20 cellular contexts compared by ENCODE assay signal in genomic region chr11:114156131-114156581, GRCh38.
A peak's percentile ranks its signal among the peaks of the same experiment; 100 is the strongest.
DNase-seq lines count a peak whose midpoint lies in the region; ATAC-seq and TF ChIP-seq lines count a peak whose summit lies in the region.
"Had no signal": no experiment of that assay in that cellular context is flagged by ENCODE, and none has a peak within 500 bp of the region (broad histone marks: within the 10 kb centered on the region; RNA-seq: fewer than 3 reads in every experiment).

No MANE protein-coding gene starts in this region.

- 96% methylated on average over 13 of the region's 13 CpGs for WGBS in right cardiac atrium
- 93% methylated on average over 12 to 13 of the region's 13 CpGs for WGBS in endodermal cell (ENCODE audit: insufficient coverage in 1 of 2, insufficient read length in 1 of 2), 2 experiments

- H3K4me1 ChIP-seq in right cardiac atrium (ENCODE audit: control insufficient read depth, insufficient read depth, low read length) = peaks cover 75% of the 10 kb centered on the region
- peaks cover 87 to 99% (median 94%) of the 10 kb centered on the region in 3 donors for H3K4me1 ChIP-seq in skeletal muscle tissue (ENCODE audit: control insufficient read depth in 3 of 3, insufficient read depth in 3 of 3, low read length in 3 of 3)
- H3K4me1 ChIP-seq in endodermal cell (ENCODE audit: control insufficient read depth, insufficient read depth, low read length) = no peaks in the 10 kb centered on the region

- peak overlapping the region in 1 of 3 donors; percentile 46 for H3K9ac ChIP-seq in skeletal muscle tissue (ENCODE audit: low read depth in 1 of 3, low read length in 3 of 3)
- no peak overlapping the region for H3K9ac ChIP-seq in endodermal cell (ENCODE audit: extremely low read depth, low read length, poor library complexity, severe bottlenecking)

- H3K36me3 Mint-ChIP-seq in natural killer cell (no peaks in the 10 kb centered on the region), endodermal cell (ENCODE audit: low read depth) (no peaks in the 10 kb centered on the region)
- H3K36me3 Mint-ChIP-seq in natural killer cell treated with Interleukin-12 subunit alpha and Interleukin-12 subunit beta and Interleukin-15 and Interleukin-18, amount 100 ng/mL, for 72 hours = no peaks in the 10 kb centered on the region
- peaks cover 13% of the 10 kb centered on the region for H3K36me3 Mint-ChIP-seq in T-helper 2 cell treated with Interferon-gamma antibody and Interleukin-4, amounts not matched to agents 5 μg/mL and 100 μg/mL, for 36 hours (ENCODE audit: low read depth)
- H3K36me3 Mint-ChIP-seq: CD8-positive, alpha-beta T cell had no signal

- H3K27ac Mint-ChIP-seq in natural killer cell (peak overlapping the region; percentile 54 to 85), endodermal cell (no peak overlapping the region)
- H3K27ac Mint-ChIP-seq in natural killer cell treated with Interleukin-12 subunit alpha and Interleukin-12 subunit beta and Interleukin-15 and Interleukin-18, amount 100 ng/mL, for 72 hours = no peak overlapping the region
- no peak overlapping the region for H3K27ac Mint-ChIP-seq in T-helper 2 cell treated with Interferon-gamma antibody and Interleukin-4, amounts not matched to agents 5 μg/mL and 100 μg/mL, for 36 hours
- H3K27ac Mint-ChIP-seq: activated CD4-positive, alpha-beta T cell treated with anti-CD3 and anti-CD28 coated beads, Interleukin-2, amount 10 ng/mL, durations not matched to agents 24 days and 14 days had no signal

- no peaks in the 10 kb centered on the region for H3K9me3 ChIP-seq in right cardiac atrium (ENCODE audit: control insufficient read depth, low read length)
- H3K9me3 ChIP-seq in skeletal muscle tissue (ENCODE audit: control insufficient read depth in 3 of 3, low read length in 3 of 3) = no peaks in the 10 kb centered on the region
- H3K9me3 ChIP-seq in endodermal cell (ENCODE audit: control insufficient read depth, low read length) = no peaks in the 10 kb centered on the region

- H3K36me3 ChIP-seq in skeletal muscle tissue (ENCODE audit: control insufficient read depth in 3 of 3, insufficient read depth in 3 of 3, low read length in 3 of 3) (peaks cover 12 to 17% (median 12%) of the 10 kb centered on the region in 3 donors), endodermal cell (ENCODE audit: control insufficient read depth, insufficient read depth, low read length) (no peaks in the 10 kb centered on the region)

- H3K27me3 Mint-ChIP-seq in natural killer cell (ENCODE audit: low read depth in 2 of 2) (no peaks in the 10 kb centered on the region), endodermal cell (ENCODE audit: insufficient read depth) (peaks cover 30% of the 10 kb centered on the region)
- no peaks in the 10 kb centered on the region for H3K27me3 Mint-ChIP-seq in natural killer cell treated with Interleukin-12 subunit alpha and Interleukin-12 subunit beta and Interleukin-15 and Interleukin-18, amount 100 ng/mL, for 72 hours
- H3K27me3 Mint-ChIP-seq in T-helper 2 cell treated with Interferon-gamma antibody and Interleukin-4, amounts not matched to agents 5 μg/mL and 100 μg/mL, for 36 hours (ENCODE audit: low read depth) = no peaks in the 10 kb centered on the region

- H3K4me3 ChIP-seq in right cardiac atrium (ENCODE audit: low read length) (no peak overlapping the region), skeletal muscle tissue (ENCODE audit: low read length in 3 of 3) (no peak overlapping the region), endodermal cell (ENCODE audit: low read length) (no peak overlapping the region)
- H3K4me3 ChIP-seq: skin epidermis had no signal

- peaks cover 94 to 99% of the 10 kb centered on the region in 2 donors for H3K4me1 Mint-ChIP-seq in natural killer cell
- peaks cover 65 to 76% of the 10 kb centered on the region in 2 donors for H3K4me1 Mint-ChIP-seq in natural killer cell treated with Interleukin-12 subunit alpha and Interleukin-12 subunit beta and Interleukin-15 and Interleukin-18, amount 100 ng/mL, for 72 hours (ENCODE audit: low read depth in 2 of 2)
- peaks cover 13% of the 10 kb centered on the region for H3K4me1 Mint-ChIP-seq in endodermal cell
- H3K4me1 Mint-ChIP-seq in T-helper 2 cell treated with Interferon-gamma antibody and Interleukin-4, amounts not matched to agents 5 μg/mL and 100 μg/mL, for 36 hours (ENCODE audit: low read depth) = peaks cover 58% of the 10 kb centered on the region

- H3K27me3 ChIP-seq in right cardiac atrium (ENCODE audit: control insufficient read depth, insufficient read depth) (no peaks in the 10 kb centered on the region), skeletal muscle tissue (ENCODE audit: control insufficient read depth in 3 of 3, insufficient read depth in 3 of 3, low read length in 3 of 3) (no peaks in the 10 kb centered on the region), endodermal cell (ENCODE audit: control insufficient read depth, insufficient read depth, low read length, poor library complexity, severe bottlenecking) (no peaks in the 10 kb centered on the region)

- no peak for TF ChIP-seq CTCF in natural killer cell (IDR thresholded peaks at IDR 0.05)
- TF ChIP-seq CTCF in endodermal cell (conservative IDR thresholded peaks at IDR 0.05) = no peak

- DNase-seq in natural killer cell = no peak
- DNase-seq in natural killer cell treated with Interleukin-12 subunit alpha and Interleukin-12 subunit beta and Interleukin-15 and Interleukin-18, amount 100 ng/mL, for 72 hours (ENCODE audit: low spot score) = no peak
- DNase-seq in right cardiac atrium = peak in 1 of 3 donors; percentile 42
- no peak for DNase-seq in endodermal cell
- no peak for DNase-seq in T-helper 2 cell treated with Interferon-gamma antibody and Interleukin-4, amounts not matched to agents 5 μg/mL and 100 μg/mL, for 36 hours (ENCODE audit: low spot score)
- DNase-seq: activated CD4-positive, alpha-beta T cell treated with anti-CD3 and anti-CD28 coated beads, Interleukin-2, amount 10 ng/mL, durations not matched to agents 24 days and 14 days; activated effector memory CD4-positive, alpha-beta T cell treated with anti-CD3 and anti-CD28 coated beads, Interleukin-2, amount 50 U/mL, for 16 hours; amniotic stem cell; CD8-positive, alpha-beta T cell; cerebellar nuclear complex; H7; NCI-H1436; NCI-H226; NK-92 treated with Interleukin-12 subunit alpha and Interleukin-12 subunit beta, amount 100 ng/mL, for 24 hours; stimulated activated CD4-positive, alpha-beta T cell treated with anti-CD3 and anti-CD28 coated beads, Interleukin-4, amount 100 ng/mL, for 1 hour had no signal

- H3K4me3 Mint-ChIP-seq in natural killer cell (no peak overlapping the region), endodermal cell (no peak overlapping the region)
- H3K4me3 Mint-ChIP-seq in natural killer cell treated with Interleukin-12 subunit alpha and Interleukin-12 subunit beta and Interleukin-15 and Interleukin-18, amount 100 ng/mL, for 72 hours = no peak overlapping the region
- no peak overlapping the region for H3K4me3 Mint-ChIP-seq in T-helper 2 cell treated with Interferon-gamma antibody and Interleukin-4, amounts not matched to agents 5 μg/mL and 100 μg/mL, for 36 hours
- H3K4me3 Mint-ChIP-seq: activated CD4-positive, alpha-beta T cell treated with anti-CD3 and anti-CD28 coated beads, Interleukin-2, amount 10 ng/mL, durations not matched to agents 24 days and 14 days; CD8-positive, alpha-beta T cell had no signal

- peak overlapping the region; percentile 71 for H3K27ac ChIP-seq in right cardiac atrium (ENCODE audit: low read length)
- peak overlapping the region; percentile 99 for H3K27ac ChIP-seq in skeletal muscle tissue (ENCODE audit: low read depth, low read length)
- no peak overlapping the region for H3K27ac ChIP-seq in endodermal cell (ENCODE audit: low read depth, low read length)

- intact Hi-C loops in natural killer cell (cut with micrococcal nuclease) (no loop called here), right cardiac atrium (cut with DNase I) (no loop called here)

- no peak for ATAC-seq in natural killer cell
- ATAC-seq in natural killer cell treated with Interleukin-12 subunit alpha and Interleukin-12 subunit beta and Interleukin-15 and Interleukin-18, amount 100 ng/mL, for 72 hours = no peak
- ATAC-seq in right cardiac atrium = no peak
- no peak for ATAC-seq in GM18498 (IDR thresholded peaks at IDR 0.05; ENCODE audit: unreplicated experiment)
- ATAC-seq in GM21367 (IDR thresholded peaks at IDR 0.05; ENCODE audit: unreplicated experiment) = no peak
- ATAC-seq: CD8-positive, alpha-beta T cell; left colon had no signal

- H3K9me3 Mint-ChIP-seq in natural killer cell (no peaks in the 10 kb centered on the region), endodermal cell (no peaks in the 10 kb centered on the region)
- no peaks in the 10 kb centered on the region for H3K9me3 Mint-ChIP-seq in natural killer cell treated with Interleukin-12 subunit alpha and Interleukin-12 subunit beta and Interleukin-15 and Interleukin-18, amount 100 ng/mL, for 72 hours
- H3K9me3 Mint-ChIP-seq in T-helper 2 cell treated with Interferon-gamma antibody and Interleukin-4, amounts not matched to agents 5 μg/mL and 100 μg/mL, for 36 hours = peaks cover 3% of the 10 kb centered on the region
- H3K9me3 Mint-ChIP-seq: CD8-positive, alpha-beta T cell had no signal

Comparison
In these comparisons a context has a peak if more than half of its experiments do, and no peak if none do; other contexts are left out.
1. H3K27ac Mint-ChIP-seq: peak in natural killer cell (2 of 2); none in natural killer cell treated with Interleukin-12 subunit alpha and Interleukin-12 subunit beta and Interleukin-15 and Interleukin-18, amount 100 ng/mL, for 72 hours (0 of 2), endodermal cell (single experiment) and T-helper 2 cell treated with Interferon-gamma antibody and Interleukin-4, amounts not matched to agents 5 μg/mL and 100 μg/mL, for 36 hours (single experiment).